ENCODE assay signal across 1 cellular context in the genomic region with DNA sequence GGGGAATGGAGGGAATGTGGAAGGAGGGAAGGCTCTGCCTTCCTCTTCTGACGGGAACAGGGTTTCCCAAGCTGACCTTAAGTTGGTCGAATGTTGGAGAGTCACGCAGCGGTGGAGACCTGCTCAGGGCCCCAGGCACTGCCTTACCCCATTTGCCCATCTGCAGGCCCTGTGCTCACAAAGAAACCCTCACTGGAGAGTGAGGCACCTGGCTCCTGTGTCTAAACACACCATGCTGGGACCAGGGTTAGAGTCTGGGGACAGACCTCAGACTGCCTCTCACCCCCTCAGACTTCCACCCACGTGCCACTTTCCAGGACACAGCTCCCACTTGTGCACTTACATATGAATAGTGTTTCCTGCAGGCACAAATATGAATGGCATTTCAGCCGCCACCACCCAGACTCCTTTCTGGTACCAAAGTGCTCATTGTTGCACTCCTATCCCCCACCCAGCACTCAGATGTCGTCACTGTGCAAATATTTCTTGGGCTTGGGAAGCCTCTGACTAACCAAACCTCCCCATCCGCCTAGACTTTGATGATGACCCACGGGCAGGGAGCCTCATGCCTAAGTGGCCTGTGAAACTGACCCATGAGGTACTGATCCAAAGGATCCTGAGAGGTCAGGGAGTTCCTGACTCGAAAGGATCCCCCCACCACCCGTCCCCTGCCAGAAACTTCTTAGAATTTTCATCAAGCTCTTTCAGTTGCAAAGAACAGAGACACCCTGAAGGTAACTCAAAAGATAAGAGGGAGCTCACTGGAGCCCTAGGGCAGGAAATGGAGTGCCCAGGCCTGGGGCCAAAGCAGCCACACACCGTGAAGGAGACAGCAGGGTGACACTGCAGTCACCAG.
TF ChIP-seq lines count a peak whose summit lies in the region.

No MANE protein-coding gene starts in this region.

TF ChIP-seq in HepG2, 621 proteins besides CTCF, POLR2A, EP300 and RAD21 (continued from another document and continues in another):
- TF ChIP-seq GABPA (IDR thresholded peaks at IDR 0.05; ENCODE audit: low read depth, low read length) (no peak), GABPA (CRISPR knock-in tag; IDR thresholded peaks at IDR 0.05; ENCODE audit: low read depth) (peak; percentile 53; the same call in 1 of the 2 replicates), ARNT (IDR thresholded peaks at IDR 0.05) (no peak), RAD51 (IDR thresholded peaks at IDR 0.05; ENCODE audit: borderline replicate concordance) (no peak), IKZF4 (CRISPR knock-in tag; IDR thresholded peaks at IDR 0.05; ENCODE audit: borderline replicate concordance, low read depth, not compliant biosample characterization) (peak; percentile 50), ATRX (CRISPR knock-in tag; IDR thresholded peaks at IDR 0.05; ENCODE audit: borderline replicate concordance) (no peak), ZNF747 (CRISPR knock-in tag; IDR thresholded peaks at IDR 0.05; ENCODE audit: borderline replicate concordance) (peak; percentile 91; the same call in 1 of the 2 replicates), ZNF687 (CRISPR knock-in tag; IDR thresholded peaks at IDR 0.05) (peak; percentile 92), PAF1 (CRISPR knock-in tag; IDR thresholded peaks at IDR 0.05) (no peak), FOXA1 (IDR thresholded peaks at IDR 0.05) (no peak), FOXA1 (CRISPR knock-in tag; IDR thresholded peaks at IDR 0.05) (peak; percentile 91), XRCC5 (optimal IDR thresholded peaks at IDR 0.05; ENCODE audit: low read length) (peak; percentile 94), ZSCAN22 (CRISPR knock-in tag; IDR thresholded peaks at IDR 0.05) (no peak), CCDC6 (CRISPR knock-in tag; IDR thresholded peaks at IDR 0.05) (peak; percentile 58; the same call in 1 of the 2 replicates), KAT2B (IDR thresholded peaks at IDR 0.05; ENCODE audit: borderline replicate concordance, low read depth, low read length) (no peak), MAFF (IDR thresholded peaks at IDR 0.05; ENCODE audit: low read depth, low read length) (peak; percentile 31), ZNF460 (CRISPR knock-in tag; IDR thresholded peaks at IDR 0.05; ENCODE audit: borderline replicate concordance) (no peak), ZFP62 (CRISPR knock-in tag; IDR thresholded peaks at IDR 0.05) (no peak), REPIN1 (CRISPR knock-in tag; IDR thresholded peaks at IDR 0.05; ENCODE audit: borderline replicate concordance, low read depth) (no peak), ZNF720 (CRISPR knock-in tag; IDR thresholded peaks at IDR 0.05) (no peak), ZNF34 (CRISPR knock-in tag; IDR thresholded peaks at IDR 0.05; ENCODE audit: borderline replicate concordance) (peak; percentile 22; the same call in 1 of the 2 replicates), MBNL3 (CRISPR knock-in tag; conservative IDR thresholded peaks at IDR 0.05) (no peak), ATF1 (CRISPR knock-in tag; IDR thresholded peaks at IDR 0.05) (no peak; the same call in 1 of the 2 replicates), DNMT1 (CRISPR knock-in tag; IDR thresholded peaks at IDR 0.05) (no peak), MED8 (CRISPR knock-in tag; IDR thresholded peaks at IDR 0.05; ENCODE audit: insufficient replicate concordance) (peak; percentile 49), ZNF468 (CRISPR knock-in tag; IDR thresholded peaks at IDR 0.05) (no peak), EED (CRISPR knock-in tag; IDR thresholded peaks at IDR 0.05) (peak; percentile 91; the same call in 1 of the 2 replicates), SMAD9 (CRISPR knock-in tag; IDR thresholded peaks at IDR 0.05) (no peak), TOPORS (CRISPR knock-in tag; IDR thresholded peaks at IDR 0.05) (no peak), HNRNPH1 (optimal IDR thresholded peaks at IDR 0.05; ENCODE audit: low read depth, low read length) (no peak), MAF1 (CRISPR knock-in tag; IDR thresholded peaks at IDR 0.05; ENCODE audit: borderline replicate concordance) (no peak), SAFB2 (CRISPR knock-in tag; IDR thresholded peaks at IDR 0.05; ENCODE audit: borderline replicate concordance, low read depth) (peak; percentile 93; the same call in 1 of the 2 replicates), ZFP90 (CRISPR knock-in tag; IDR thresholded peaks at IDR 0.05; ENCODE audit: borderline replicate concordance) (peak; percentile 55; the same call in 1 of the 2 replicates), NFKBIZ (CRISPR knock-in tag; IDR thresholded peaks at IDR 0.05) (peak; percentile 82), ZSCAN20 (CRISPR knock-in tag; IDR thresholded peaks at IDR 0.05; ENCODE audit: borderline replicate concordance) (no peak), ZNF367 (CRISPR knock-in tag; IDR thresholded peaks at IDR 0.05; ENCODE audit: borderline replicate concordance) (no peak), KIAA2018 (CRISPR knock-in tag; IDR thresholded peaks at IDR 0.05; ENCODE audit: borderline replicate concordance) (no peak), MEIS1 (CRISPR knock-in tag; IDR thresholded peaks at IDR 0.05; ENCODE audit: borderline replicate concordance) (peak; percentile 77; the same call in 1 of the 2 replicates)
- TF ChIP-seq, protein P1, sequence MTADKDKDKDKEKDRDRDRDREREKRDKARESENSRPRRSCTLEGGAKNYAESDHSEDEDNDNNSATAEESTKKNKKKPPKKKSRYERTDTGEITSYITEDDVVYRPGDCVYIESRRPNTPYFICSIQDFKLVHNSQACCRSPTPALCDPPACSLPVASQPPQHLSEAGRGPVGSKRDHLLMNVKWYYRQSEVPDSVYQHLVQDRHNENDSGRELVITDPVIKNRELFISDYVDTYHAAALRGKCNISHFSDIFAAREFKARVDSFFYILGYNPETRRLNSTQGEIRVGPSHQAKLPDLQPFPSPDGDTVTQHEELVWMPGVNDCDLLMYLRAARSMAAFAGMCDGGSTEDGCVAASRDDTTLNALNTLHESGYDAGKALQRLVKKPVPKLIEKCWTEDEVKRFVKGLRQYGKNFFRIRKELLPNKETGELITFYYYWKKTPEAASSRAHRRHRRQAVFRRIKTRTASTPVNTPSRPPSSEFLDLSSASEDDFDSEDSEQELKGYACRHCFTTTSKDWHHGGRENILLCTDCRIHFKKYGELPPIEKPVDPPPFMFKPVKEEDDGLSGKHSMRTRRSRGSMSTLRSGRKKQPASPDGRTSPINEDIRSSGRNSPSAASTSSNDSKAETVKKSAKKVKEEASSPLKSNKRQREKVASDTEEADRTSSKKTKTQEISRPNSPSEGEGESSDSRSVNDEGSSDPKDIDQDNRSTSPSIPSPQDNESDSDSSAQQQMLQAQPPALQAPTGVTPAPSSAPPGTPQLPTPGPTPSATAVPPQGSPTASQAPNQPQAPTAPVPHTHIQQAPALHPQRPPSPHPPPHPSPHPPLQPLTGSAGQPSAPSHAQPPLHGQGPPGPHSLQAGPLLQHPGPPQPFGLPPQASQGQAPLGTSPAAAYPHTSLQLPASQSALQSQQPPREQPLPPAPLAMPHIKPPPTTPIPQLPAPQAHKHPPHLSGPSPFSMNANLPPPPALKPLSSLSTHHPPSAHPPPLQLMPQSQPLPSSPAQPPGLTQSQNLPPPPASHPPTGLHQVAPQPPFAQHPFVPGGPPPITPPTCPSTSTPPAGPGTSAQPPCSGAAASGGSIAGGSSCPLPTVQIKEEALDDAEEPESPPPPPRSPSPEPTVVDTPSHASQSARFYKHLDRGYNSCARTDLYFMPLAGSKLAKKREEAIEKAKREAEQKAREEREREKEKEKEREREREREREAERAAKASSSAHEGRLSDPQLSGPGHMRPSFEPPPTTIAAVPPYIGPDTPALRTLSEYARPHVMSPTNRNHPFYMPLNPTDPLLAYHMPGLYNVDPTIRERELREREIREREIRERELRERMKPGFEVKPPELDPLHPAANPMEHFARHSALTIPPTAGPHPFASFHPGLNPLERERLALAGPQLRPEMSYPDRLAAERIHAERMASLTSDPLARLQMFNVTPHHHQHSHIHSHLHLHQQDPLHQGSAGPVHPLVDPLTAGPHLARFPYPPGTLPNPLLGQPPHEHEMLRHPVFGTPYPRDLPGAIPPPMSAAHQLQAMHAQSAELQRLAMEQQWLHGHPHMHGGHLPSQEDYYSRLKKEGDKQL (CRISPR knock-in tag; IDR thresholded peaks at IDR 0.05; ENCODE audit: low read depth), result peak; percentile 91
- TF ChIP-seq, protein P2, sequence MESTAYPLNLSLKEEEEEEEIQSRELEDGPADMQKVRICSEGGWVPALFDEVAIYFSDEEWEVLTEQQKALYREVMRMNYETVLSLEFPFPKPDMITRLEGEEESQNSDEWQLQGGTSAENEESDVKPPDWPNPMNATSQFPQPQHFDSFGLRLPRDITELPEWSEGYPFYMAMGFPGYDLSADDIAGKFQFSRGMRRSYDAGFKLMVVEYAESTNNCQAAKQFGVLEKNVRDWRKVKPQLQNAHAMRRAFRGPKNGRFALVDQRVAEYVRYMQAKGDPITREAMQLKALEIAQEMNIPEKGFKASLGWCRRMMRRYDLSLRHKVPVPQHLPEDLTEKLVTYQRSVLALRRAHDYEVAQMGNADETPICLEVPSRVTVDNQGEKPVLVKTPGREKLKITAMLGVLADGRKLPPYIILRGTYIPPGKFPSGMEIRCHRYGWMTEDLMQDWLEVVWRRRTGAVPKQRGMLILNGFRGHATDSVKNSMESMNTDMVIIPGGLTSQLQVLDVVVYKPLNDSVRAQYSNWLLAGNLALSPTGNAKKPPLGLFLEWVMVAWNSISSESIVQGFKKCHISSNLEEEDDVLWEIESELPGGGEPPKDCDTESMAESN (CRISPR knock-in tag; conservative IDR thresholded peaks at IDR 0.05), result peak; percentile 82
- TF ChIP-seq, protein P3, sequence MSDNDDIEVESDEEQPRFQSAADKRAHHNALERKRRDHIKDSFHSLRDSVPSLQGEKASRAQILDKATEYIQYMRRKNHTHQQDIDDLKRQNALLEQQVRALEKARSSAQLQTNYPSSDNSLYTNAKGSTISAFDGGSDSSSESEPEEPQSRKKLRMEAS (IDR thresholded peaks at IDR 0.05), result no peak
